ENCODE assay signal across 9 cellular contexts in the genomic region with DNA sequence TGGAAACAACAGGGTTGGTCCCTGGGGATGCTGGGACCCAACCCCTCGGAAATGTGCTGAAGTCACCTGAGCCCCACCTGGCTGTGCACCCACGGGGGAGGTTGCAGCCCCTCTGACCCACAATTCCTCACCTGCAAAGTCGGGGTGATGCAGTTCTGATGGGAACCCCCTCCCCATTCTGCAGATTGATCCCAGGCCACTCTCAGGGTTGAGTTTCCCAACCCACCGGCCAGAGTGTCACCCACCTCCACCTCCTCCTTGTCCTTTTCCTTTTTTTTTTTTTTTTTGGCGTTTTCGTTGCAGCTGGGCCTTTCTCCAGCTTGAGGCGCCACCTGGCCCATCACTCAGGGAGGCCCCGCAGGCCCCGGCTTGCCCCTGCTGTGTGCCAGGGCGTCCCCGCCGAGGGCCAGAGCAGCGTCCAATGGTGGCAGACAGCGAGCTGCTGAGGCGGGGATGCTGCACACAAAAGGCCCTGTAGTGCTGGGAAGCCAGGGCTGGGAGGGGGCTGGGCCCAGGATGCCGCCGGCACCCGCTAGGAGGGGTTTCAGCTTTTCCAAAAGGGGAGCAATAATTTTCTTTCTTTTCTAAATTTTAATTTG. TPM values are rescaled to one million over a fixed set of nuclear protein-coding genes. Genes with fewer than 3 reads are reported as not detected.
DNase-seq lines count a peak whose midpoint lies in the region; TF ChIP-seq lines count a peak whose summit lies in the region.
"Had no signal": no experiment of that assay in that cellular context is flagged by ENCODE, and none has a peak within 500 bp of the region (broad histone marks: within the 10 kb centered on the region; RNA-seq: fewer than 3 reads in every experiment).

No MANE protein-coding gene starts in this region.

- no peaks in the 10 kb centered on the region for H3K27me3 ChIP-seq in duodenal mucosa (ENCODE audit: control insufficient read depth in 1 of 2, insufficient read depth in 2 of 2, low read length in 2 of 2)

- H3K9ac ChIP-seq in duodenal mucosa (ENCODE audit: low read depth in 1 of 2, low read length in 2 of 2), result peak overlapping the region; percentile 47 to 48

- TF ChIP-seq CTCF in osteocyte (IDR thresholded peaks at IDR 0.05) (no peak), progenitor cell of endocrine pancreas (IDR thresholded peaks at IDR 0.05; ENCODE audit: unreplicated experiment) (no peak)

- peaks cover 38 to 45% of the 10 kb centered on the region in 2 donors for H3K4me1 ChIP-seq in duodenal mucosa (ENCODE audit: control insufficient read depth in 1 of 2, insufficient read depth in 2 of 2, low read length in 2 of 2)

- DNase-seq in DMS53 treated with DMSO at 0.1 percent for 48 hours (lab: John Stamatoyannopoulos, UW; ENCODE audit: unreplicated experiment), result peak; percentile 52
- peak; percentile 87 for DNase-seq in NCI-H345 (lab: John Stamatoyannopoulos, UW)
- no peak for DNase-seq in osteocyte (ENCODE audit: extremely low spot score, unreplicated experiment)
- DNase-seq in SIG-M5 (lab: John Stamatoyannopoulos, UW), result no peak
- DNase-seq in activated naive CD4-positive, alpha-beta T cell treated with Interleukin-2 at 50 U/mL for 16 hours, result no peak
- DNase-seq in A172 (ENCODE audit: low spot score), result no peak
- DNase-seq in progenitor cell of endocrine pancreas (ENCODE audit: low spot score, unreplicated experiment), result no peak
- DNase-seq: naive B cell had no signal

- H3K4me3 Mint-ChIP-seq in osteocyte (ENCODE audit: unreplicated experiment) (no peak overlapping the region), progenitor cell of endocrine pancreas (ENCODE audit: low read depth) (no peak overlapping the region)

- H3K9me3 Mint-ChIP-seq in osteocyte (ENCODE audit: unreplicated experiment) (no peaks in the 10 kb centered on the region), progenitor cell of endocrine pancreas (ENCODE audit: low read depth) (no peaks in the 10 kb centered on the region)
- H3K9me3 Mint-ChIP-seq: naive B cell had no signal

- H3K9me3 ChIP-seq in duodenal mucosa (ENCODE audit: control insufficient read depth in 1 of 2, low read length in 2 of 2), result no peaks in the 10 kb centered on the region

- peaks cover 48% of the 10 kb centered on the region for H3K4me1 Mint-ChIP-seq in osteocyte (ENCODE audit: unreplicated experiment)
- peaks cover 9% of the 10 kb centered on the region for H3K4me1 Mint-ChIP-seq in progenitor cell of endocrine pancreas (ENCODE audit: low read depth)

- H3K4me3 ChIP-seq in duodenal mucosa (ENCODE audit: low read depth in 1 of 2, low read length in 2 of 2), result no peak overlapping the region

- H3K27me3 Mint-ChIP-seq in osteocyte (ENCODE audit: unreplicated experiment) (no peaks in the 10 kb centered on the region), progenitor cell of endocrine pancreas (no peaks in the 10 kb centered on the region)
- H3K27me3 Mint-ChIP-seq: naive B cell had no signal

- H3K27ac Mint-ChIP-seq in osteocyte (ENCODE audit: unreplicated experiment) (peak overlapping the region; percentile 67), progenitor cell of endocrine pancreas (no peak overlapping the region)

- peak overlapping the region; percentile 56 for H3K27ac ChIP-seq in duodenal mucosa (ENCODE audit: low read depth, low read length)

- no peaks in the 10 kb centered on the region for H3K36me3 Mint-ChIP-seq in osteocyte (ENCODE audit: unreplicated experiment)
- H3K36me3 Mint-ChIP-seq in progenitor cell of endocrine pancreas (ENCODE audit: insufficient read depth), result peaks cover 6% of the 10 kb centered on the region
- H3K36me3 Mint-ChIP-seq: naive B cell had no signal

- peaks cover 0 to 15% of the 10 kb centered on the region in 2 donors for H3K36me3 ChIP-seq in duodenal mucosa (ENCODE audit: control insufficient read depth in 1 of 2, insufficient read depth in 2 of 2, low read length in 2 of 2)

RNA-seq across cellular contexts. Expression of a gene that starts 4.6 kb away (rescaled TPM):
- total RNA-seq in osteocyte (67.2 and 68.1 TPM in 2 replicates), progenitor cell of endocrine pancreas (58.9 and 61.2 TPM in 2 replicates)
- 32.3 and 43.2 TPM in 2 replicates for total RNA-seq in A172 (2014; rRNA removed; shearing (Covaris generic))

RNA-seq across cellular contexts. Expression of a gene that starts 16.0 kb away (rescaled TPM):
- total RNA-seq in osteocyte (not detected in 2 replicates), progenitor cell of endocrine pancreas (not detected in 2 replicates)
- 28.2 and 40.5 TPM in 2 replicates for total RNA-seq in A172 (2014; rRNA removed; shearing (Covaris generic))

RNA-seq across cellular contexts. Expression of a gene that starts 35.5 kb away (rescaled TPM):
- total RNA-seq in osteocyte (11.6 and 12.7 TPM in 2 replicates), progenitor cell of endocrine pancreas (10.6 and 11.5 TPM in 2 replicates)
- 17.1 and 40.0 TPM in 2 replicates for total RNA-seq in A172 (2014; rRNA removed; shearing (Covaris generic))

RNA-seq across cellular contexts. Expression of a gene that starts 46.3 kb away (rescaled TPM):
- total RNA-seq in osteocyte (2.9 and 3.2 TPM in 2 replicates), progenitor cell of endocrine pancreas (3.3 and 5.1 TPM in 2 replicates)
- total RNA-seq in A172 (2014; rRNA removed; shearing (Covaris generic)), result 0.26 and 2.6 TPM in 2 replicates

RNA-seq across cellular contexts. Expression of a gene that starts 60.0 kb away (rescaled TPM):
- total RNA-seq in osteocyte (7.6 and 8.0 TPM in 2 replicates), progenitor cell of endocrine pancreas (10.7 and 11.1 TPM in 2 replicates)
- total RNA-seq in A172 (2014; rRNA removed; shearing (Covaris generic)), result 2.7 and 3.0 TPM in 2 replicates

Comparison
In these comparisons a context has a peak if more than half of its experiments do, and no peak if none do; other contexts are left out.
1. DNase-seq: peak in DMS53 treated with DMSO at 0.1 percent for 48 hours (single experiment) and NCI-H345 (single experiment); none in osteocyte (single experiment), SIG-M5 (single experiment), activated naive CD4-positive, alpha-beta T cell treated with Interleukin-2 at 50 U/mL for 16 hours (single experiment), A172 (single experiment) and progenitor cell of endocrine pancreas (single experiment).
2. RNA of a gene that starts 16.0 kb away (total RNA-seq): 28.2 to 40.5 TPM in A172; not detected in osteocyte and not detected in progenitor cell of endocrine pancreas; every median in the first group is over 10 times any median in the second.